In genomic region chr19:41928221-41928683, GRCh38 we compare ENCODE assay signal across 8 cellular contexts. TPM values are rescaled to one million over a fixed set of nuclear protein-coding genes. Genes with fewer than 3 reads are reported as not detected.
A peak's percentile ranks its signal among the peaks of the same experiment; 100 is the strongest.
DNase-seq lines count a peak whose midpoint lies in the region; TF ChIP-seq lines count a peak whose summit lies in the region.

TSS of gene ERFL (minus strand) at chr19:41928449. CDS start at chr19:41912919, 15,530 bp downstream.

- H3K27ac ChIP-seq in brain microvascular endothelial cell (no peak within 1 kb of the TSS), adrenal gland (no peak within 1 kb of the TSS), substantia nigra (ENCODE audit: low read depth, low read length, poor library complexity, severe bottlenecking) (no peak within 1 kb of the TSS)

- H3K27me3 ChIP-seq in brain microvascular endothelial cell (replicated peaks) (peaks cover 67% of the 10 kb centered on the region), mucosa of stomach (ENCODE audit: control insufficient read depth, insufficient read depth, low read length) (peaks cover 83% of the 10 kb centered on the region), adrenal gland (peaks cover 85% of the 10 kb centered on the region)

- TF ChIP-seq CTCF in brain microvascular endothelial cell (IDR thresholded peaks at IDR 0.05; ENCODE audit: low read depth, low read length, missing control alignments), result no peak
- no peak for TF ChIP-seq CTCF in adrenal gland (IDR thresholded peaks at IDR 0.05)

- no peak for TF ChIP-seq POLR2A in adrenal gland (IDR thresholded peaks at IDR 0.05)

- H3K4me1 ChIP-seq in mucosa of stomach (ENCODE audit: control insufficient read depth, insufficient read depth, low read length), result peaks cover 24% of the 10 kb centered on the region
- peaks cover 0 to 11% of the 10 kb centered on the region in 2 donors for H3K4me1 ChIP-seq in adrenal gland (replicated peaks in 1 of 2)

- intact Hi-C loops in adrenal gland (cut with DNase I), result no loop called here

- 0 to 2% (median 1%) methylated on average over 31 to 49 of the region's 49 CpGs for WGBS in adrenal gland, 4 donors

- peak in 2 of 3 experiments; percentile 10 to 27 for DNase-seq in NCI-H1417 (lab: John Stamatoyannopoulos, UW)
- DNase-seq in NCI-H1417 treated with DMSO at 0.1 percent for 48 hours (lab: John Stamatoyannopoulos, UW), result no peak
- peak; percentile 61 for DNase-seq in NAMALWA (ENCODE audit: low spot score)
- DNase-seq in brain microvascular endothelial cell, result no peak
- DNase-seq in adrenal gland, result no peak
- DNase-seq in GM19240 (ENCODE audit: insufficient read length, low spot score), result no peak
- DNase-seq in substantia nigra (lab: John Stamatoyannopoulos, UW), result no peak

- H3K4me3 ChIP-seq in brain microvascular endothelial cell (ENCODE audit: low read depth, low read length) (peak within 1 kb of the TSS; percentile 45), mucosa of stomach (ENCODE audit: low read length) (peak within 1 kb of the TSS; percentile 20), adrenal gland (peak within 1 kb of the TSS in 2 of 4 donors; percentile 6 to 48)

- no peaks in the 10 kb centered on the region for H3K36me3 ChIP-seq in brain microvascular endothelial cell (replicated peaks)
- H3K36me3 ChIP-seq in mucosa of stomach (ENCODE audit: control insufficient read depth, insufficient read depth, low read length), result no peaks in the 10 kb centered on the region
- H3K36me3 ChIP-seq in adrenal gland (replicated peaks in 1 of 2), result no peaks in the 10 kb centered on the region

- H3K9ac ChIP-seq in mucosa of stomach (ENCODE audit: low read length), result peak within 1 kb of the TSS; percentile 43

- no peaks in the 10 kb centered on the region for H3K9me3 ChIP-seq in mucosa of stomach (ENCODE audit: control insufficient read depth, low read length)
- no peaks in the 10 kb centered on the region for H3K9me3 ChIP-seq in adrenal gland (replicated peaks in 1 of 3)

- in situ Hi-C loops in brain microvascular endothelial cell (cut with HindIII; ENCODE audit: low pct_ligation_motif_present, low sequenced_read_pairs), result no loop called here

RNA-seq across cellular contexts. Expression of gene ERFL, which starts in this region (rescaled TPM):
- not detected for total RNA-seq in adrenal gland
- polyA plus RNA-seq in adrenal gland, result under 1 TPM in 1 of 3 donors, not detected in 2; 0.10 TPM

Comparison
In these comparisons a context has a peak if more than half of its experiments do, and no peak if none do; other contexts are left out.
1. DNase-seq: peak in NCI-H1417 (2 of 3) and NAMALWA (single experiment); none in NCI-H1417 treated with DMSO at 0.1 percent for 48 hours (single experiment), brain microvascular endothelial cell (single experiment), adrenal gland (0 of 7), GM19240 (single experiment) and substantia nigra (0 of 49).